ENCODE assay signal across 1 cellular context in the genomic region with DNA sequence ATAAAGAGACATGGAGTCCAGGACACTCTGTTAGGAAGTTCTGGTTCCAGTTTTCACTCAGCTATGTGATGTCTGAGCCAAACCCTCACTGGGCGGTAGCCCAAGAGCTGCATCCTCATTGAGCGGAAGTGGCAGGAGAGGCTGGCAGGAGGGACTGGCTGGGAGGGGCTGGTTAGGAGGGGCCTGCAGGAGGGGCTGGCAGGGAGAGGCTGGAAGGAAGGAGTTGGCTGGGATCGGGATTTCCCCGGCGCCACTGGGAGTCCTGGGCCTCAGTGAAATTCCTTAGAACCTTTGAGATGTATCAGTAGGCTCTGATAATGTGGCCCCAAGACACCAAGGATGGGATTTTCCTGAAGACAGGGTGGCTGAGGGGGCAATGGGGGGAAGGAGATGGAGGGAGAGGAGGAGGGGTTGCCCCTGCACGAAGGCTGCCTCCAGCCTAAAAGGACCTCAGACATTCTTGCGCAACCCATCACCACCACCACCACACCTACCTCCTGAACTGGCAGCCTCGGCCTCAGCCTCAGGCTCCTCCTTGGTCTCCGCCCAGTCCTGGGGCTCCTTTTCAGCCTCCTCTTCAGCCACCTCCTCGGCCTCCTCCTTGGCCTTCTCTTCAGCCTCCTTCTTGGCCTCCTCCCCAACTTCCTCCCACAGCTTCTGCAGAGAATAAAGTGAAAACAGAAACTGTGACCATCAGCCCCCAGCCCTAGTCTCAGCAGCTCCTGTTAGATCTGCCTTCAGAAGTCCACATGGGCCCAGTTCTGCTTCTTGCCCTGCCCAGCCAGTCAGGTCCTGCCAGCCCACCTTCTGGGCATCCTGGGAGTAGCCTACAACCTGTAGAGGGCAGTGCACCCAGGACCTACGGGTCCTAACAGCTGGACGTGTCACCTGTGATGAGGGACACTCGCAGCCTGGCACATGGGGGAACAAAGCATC.
TF ChIP-seq lines count a peak whose summit lies in the region.

No MANE protein-coding gene starts in this region.

TF ChIP-seq in GM23338, 12 proteins besides CTCF, POLR2A, EP300 and RAD21 (continued from another document):
- TF ChIP-seq, protein P1, sequence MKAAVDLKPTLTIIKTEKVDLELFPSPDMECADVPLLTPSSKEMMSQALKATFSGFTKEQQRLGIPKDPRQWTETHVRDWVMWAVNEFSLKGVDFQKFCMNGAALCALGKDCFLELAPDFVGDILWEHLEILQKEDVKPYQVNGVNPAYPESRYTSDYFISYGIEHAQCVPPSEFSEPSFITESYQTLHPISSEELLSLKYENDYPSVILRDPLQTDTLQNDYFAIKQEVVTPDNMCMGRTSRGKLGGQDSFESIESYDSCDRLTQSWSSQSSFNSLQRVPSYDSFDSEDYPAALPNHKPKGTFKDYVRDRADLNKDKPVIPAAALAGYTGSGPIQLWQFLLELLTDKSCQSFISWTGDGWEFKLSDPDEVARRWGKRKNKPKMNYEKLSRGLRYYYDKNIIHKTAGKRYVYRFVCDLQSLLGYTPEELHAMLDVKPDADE (IDR thresholded peaks at IDR 0.05) = no peak
- no peak for TF ChIP-seq ZNF462 (CRISPR knock-in tag; IDR thresholded peaks at IDR 0.05)
- TF ChIP-seq JUNB (IDR thresholded peaks at IDR 0.05; ENCODE audit: unreplicated experiment) = no peak
- TF ChIP-seq NANOG (IDR thresholded peaks at IDR 0.05; ENCODE audit: borderline replicate concordance) = no peak
- no peak for TF ChIP-seq EZH2phosphoT487 (IDR thresholded peaks at IDR 0.05; ENCODE audit: unreplicated experiment)
- TF ChIP-seq EZH2 (IDR thresholded peaks at IDR 0.05; ENCODE audit: low read depth, unreplicated experiment) = no peak
- TF ChIP-seq ZNF331 (CRISPR knock-in tag; IDR thresholded peaks at IDR 0.05; ENCODE audit: low read depth) = no peak
- TF ChIP-seq, protein P2, sequence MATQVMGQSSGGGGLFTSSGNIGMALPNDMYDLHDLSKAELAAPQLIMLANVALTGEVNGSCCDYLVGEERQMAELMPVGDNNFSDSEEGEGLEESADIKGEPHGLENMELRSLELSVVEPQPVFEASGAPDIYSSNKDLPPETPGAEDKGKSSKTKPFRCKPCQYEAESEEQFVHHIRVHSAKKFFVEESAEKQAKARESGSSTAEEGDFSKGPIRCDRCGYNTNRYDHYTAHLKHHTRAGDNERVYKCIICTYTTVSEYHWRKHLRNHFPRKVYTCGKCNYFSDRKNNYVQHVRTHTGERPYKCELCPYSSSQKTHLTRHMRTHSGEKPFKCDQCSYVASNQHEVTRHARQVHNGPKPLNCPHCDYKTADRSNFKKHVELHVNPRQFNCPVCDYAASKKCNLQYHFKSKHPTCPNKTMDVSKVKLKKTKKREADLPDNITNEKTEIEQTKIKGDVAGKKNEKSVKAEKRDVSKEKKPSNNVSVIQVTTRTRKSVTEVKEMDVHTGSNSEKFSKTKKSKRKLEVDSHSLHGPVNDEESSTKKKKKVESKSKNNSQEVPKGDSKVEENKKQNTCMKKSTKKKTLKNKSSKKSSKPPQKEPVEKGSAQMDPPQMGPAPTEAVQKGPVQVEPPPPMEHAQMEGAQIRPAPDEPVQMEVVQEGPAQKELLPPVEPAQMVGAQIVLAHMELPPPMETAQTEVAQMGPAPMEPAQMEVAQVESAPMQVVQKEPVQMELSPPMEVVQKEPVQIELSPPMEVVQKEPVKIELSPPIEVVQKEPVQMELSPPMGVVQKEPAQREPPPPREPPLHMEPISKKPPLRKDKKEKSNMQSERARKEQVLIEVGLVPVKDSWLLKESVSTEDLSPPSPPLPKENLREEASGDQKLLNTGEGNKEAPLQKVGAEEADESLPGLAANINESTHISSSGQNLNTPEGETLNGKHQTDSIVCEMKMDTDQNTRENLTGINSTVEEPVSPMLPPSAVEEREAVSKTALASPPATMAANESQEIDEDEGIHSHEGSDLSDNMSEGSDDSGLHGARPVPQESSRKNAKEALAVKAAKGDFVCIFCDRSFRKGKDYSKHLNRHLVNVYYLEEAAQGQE (IDR thresholded peaks at IDR 0.05; ENCODE audit: unreplicated experiment) = no peak
- no peak for TF ChIP-seq ZNF114 (CRISPR knock-in tag; IDR thresholded peaks at IDR 0.05)
- no peak for TF ChIP-seq STAT1 (IDR thresholded peaks at IDR 0.05; ENCODE audit: unreplicated experiment)
- no peak for TF ChIP-seq POLR2AphosphoS5 (IDR thresholded peaks at IDR 0.05; ENCODE audit: low read depth)
